Comparison of ENCODE assay signal across 10 cellular contexts in genomic region chr21:34813266-34813886, GRCh38.
DNase-seq lines count a peak whose midpoint lies in the region; ATAC-seq lines count a peak whose summit lies in the region.
"Had no signal": no experiment of that assay in that cellular context is flagged by ENCODE, and none has a peak within 500 bp of the region (broad histone marks: within the 10 kb centered on the region; RNA-seq: fewer than 3 reads in every experiment).

No MANE protein-coding gene starts in this region.

- no peaks in the 10 kb centered on the region for H3K27me3 ChIP-seq in SJSA1 (replicated peaks)

- H3K27ac ChIP-seq in SJSA1 = peak overlapping the region; percentile 67

- H3K4me1 ChIP-seq in SJSA1 (replicated peaks) = peaks cover 79% of the 10 kb centered on the region

- no peak overlapping the region for H3K4me3 ChIP-seq in SJSA1

- ATAC-seq in esophagus mucosa = peak; percentile 90
- ATAC-seq in stimulated activated naive CD8-positive, alpha-beta T cell treated with anti-CD3 and anti-CD28 coated beads, Interleukin-15, Interleukin-2, amounts not matched to agents 100 U/mL and 50 U/mL, for 24 hours = peak; percentile 65

- DNase-seq in HCEC 1CT = peak; percentile 91
- DNase-seq in SJSA1 (ENCODE audit: low read depth in 1 of 2, low spot score in 2 of 2) = peak; percentile 50 to 54
- DNase-seq in stimulated activated naive CD8-positive, alpha-beta T cell treated with anti-CD3 and anti-CD28 coated beads, Interleukin-15, Interleukin-2, amounts not matched to agents 100 U/mL and 50 U/mL, for 24 hours = no peak
- DNase-seq in NCI-H82 treated with DMSO at 0.1 percent for 48 hours (lab: John Stamatoyannopoulos, UW; ENCODE audit: unreplicated experiment) = no peak
- DNase-seq in NK-92 treated with Interleukin-12 subunit alpha and Interleukin-12 subunit beta, amount 100 ng/mL, for 24 hours (lab: John Stamatoyannopoulos, UW) = no peak
- DNase-seq in foreskin melanocyte = no peak
- DNase-seq: aorta; stimulated activated CD4-positive, alpha-beta T cell treated with anti-CD3 and anti-CD28 coated beads, Interleukin-12 subunit alpha, Interleukin-12 subunit beta, amount 100 ng/mL, for 4 hours; T-helper 9 cell had no signal

- peaks cover 81% of the 10 kb centered on the region for H3K36me3 ChIP-seq in SJSA1

- H3K9me3 ChIP-seq in SJSA1 (replicated peaks) = no peaks in the 10 kb centered on the region

Comparison
In these comparisons a context has a peak if more than half of its experiments do, and no peak if none do; other contexts are left out.
1. DNase-seq: peak in HCEC 1CT (single experiment) and SJSA1 (2 of 2); none in stimulated activated naive CD8-positive, alpha-beta T cell treated with anti-CD3 and anti-CD28 coated beads, Interleukin-15, Interleukin-2, amounts not matched to agents 100 U/mL and 50 U/mL, for 24 hours (single experiment), NCI-H82 treated with DMSO at 0.1 percent for 48 hours (single experiment), NK-92 treated with Interleukin-12 subunit alpha and Interleukin-12 subunit beta, amount 100 ng/mL, for 24 hours (single experiment) and foreskin melanocyte (single experiment).